Comparison of ENCODE assay signal across 20 cellular contexts in genomic region chr9:84978761-84979160, GRCh38.
DNase-seq lines count a peak whose midpoint lies in the region; ATAC-seq, FAIRE-seq and TF ChIP-seq lines count a peak whose summit lies in the region.
"Had no signal": no experiment of that assay in that cellular context is flagged by ENCODE, and none has a peak within 500 bp of the region (broad histone marks: within the 10 kb centered on the region; RNA-seq: fewer than 3 reads in every experiment).

No MANE protein-coding gene starts in this region.

- no peak overlapping the region for H3K4me3 ChIP-seq in dorsolateral prefrontal cortex

- ATAC-seq in GM19328 (IDR thresholded peaks at IDR 0.05; ENCODE audit: unreplicated experiment), result no peak
- ATAC-seq: CD8-positive, alpha-beta T cell had no signal

- intact Hi-C loops in dorsolateral prefrontal cortex (cut with DNase I), result no loop called here

- H3K27me3 ChIP-seq in dorsolateral prefrontal cortex, result no peaks in the 10 kb centered on the region
- H3K27me3 ChIP-seq: BE2C had no signal

- H3K27ac ChIP-seq in angular gyrus (ENCODE audit: low read depth, low read length), result peak overlapping the region; percentile 5
- H3K27ac ChIP-seq in dorsolateral prefrontal cortex, result peak overlapping the region in 31 of 59 donors; percentile 2 to 74 (median 49)

- FAIRE-seq in frontal cortex (lab: Jason Lieb, UNC), result no peak
- FAIRE-seq: A204.1, D721Med, G401.6, GM12891 had no signal

- DNase-seq in H4 (ENCODE audit: low spot score), result peak; percentile 31
- no peak for DNase-seq in dorsolateral prefrontal cortex
- DNase-seq in renal cortical epithelial cell (ENCODE audit: low read depth), result peak; percentile 59
- no peak for DNase-seq in stimulated activated CD4-positive, alpha-beta T cell treated with anti-CD3 and anti-CD28 coated beads, Interleukin-2, amount 100 ng/mL, for 24 hours
- DNase-seq in frontal cortex (ENCODE audit: low spot score in 2 of 2), result no peak
- DNase-seq: BE2C; CD8-positive, alpha-beta T cell; COR-L47; DMS153; DMS79 treated with DMSO at 0.1 percent for 48 hours; EL; GOT3; HCEC 1CT; HFFc6 had no signal

- TF ChIP-seq CTCF in dorsolateral prefrontal cortex (IDR thresholded peaks at IDR 0.05 in 54 of 56, conservative IDR thresholded peaks at IDR 0.05 in 2 of 56; ENCODE audit: low read depth in 1 of 56, partially characterized antibody in 56 of 56), result no peak

Comparison
In these comparisons a context has a peak if more than half of its experiments do, and no peak if none do; other contexts are left out.
1. DNase-seq: peak in H4 (single experiment) and renal cortical epithelial cell (single experiment); none in dorsolateral prefrontal cortex (0 of 10), stimulated activated CD4-positive, alpha-beta T cell treated with anti-CD3 and anti-CD28 coated beads, Interleukin-2, amount 100 ng/mL, for 24 hours (0 of 2) and frontal cortex (0 of 2).